In genomic region chr1:159009287-159009686, GRCh38 we compare ENCODE assay signal across 8 cellular contexts. TPM values are rescaled to one million over a fixed set of nuclear protein-coding genes. Genes with fewer than 3 reads are reported as not detected.
DNase-seq lines count a peak whose midpoint lies in the region; ATAC-seq, FAIRE-seq and TF ChIP-seq lines count a peak whose summit lies in the region.

No MANE protein-coding gene starts in this region.

- H3K9me3 ChIP-seq in liver (ENCODE audit: control insufficient read depth in 4 of 4, low read length in 3 of 4) (no peaks in the 10 kb centered on the region), HepG2 (ENCODE audit: low read length) (no peaks in the 10 kb centered on the region), mononuclear cell (ENCODE audit: low read depth, low read length) (no peaks in the 10 kb centered on the region), aorta (ENCODE audit: control insufficient read depth, low read length) (no peaks in the 10 kb centered on the region)

- H3K27ac ChIP-seq in liver (ENCODE audit: low read depth in 1 of 2, low read length in 2 of 2) (peak overlapping the region; percentile 64 to 89), HepG2 (ENCODE audit: extremely low read length, insufficient read depth, low read length) (no peak overlapping the region), aorta (ENCODE audit: low read depth in 1 of 2, low read length in 2 of 2) (no peak overlapping the region)

- POLR2A ChIA-PET in HepG2 (lab: Yijun Ruan, JAX): no interaction called here

- H3K27me3 ChIP-seq in liver (ENCODE audit: control insufficient read depth in 4 of 4, insufficient read depth in 4 of 4, low read length in 3 of 4) (peaks cover 0 to 3% (median 0%) of the 10 kb centered on the region in 4 donors), HepG2 (ENCODE audit: control insufficient read depth in 1 of 2, insufficient read depth in 2 of 2, low read length in 2 of 2) (peaks cover 0 to 2% of the 10 kb centered on the region in 2 experiments; a peak in 1 of 5 replicates), mononuclear cell (ENCODE audit: insufficient read depth, low read length) (no peaks in the 10 kb centered on the region), aorta (ENCODE audit: control insufficient read depth in 1 of 2, insufficient read depth in 2 of 2, low read length in 1 of 2) (no peaks in the 10 kb centered on the region)

- H3K4me3 ChIP-seq in liver (ENCODE audit: low read depth in 1 of 3, low read length in 3 of 3): peak overlapping the region in 1 of 3 donors; percentile 55
- no peak overlapping the region for H3K4me3 ChIP-seq in HepG2 (replicated peaks in 1 of 3; ENCODE audit: insufficient read depth in 1 of 3, low read depth in 2 of 3, low read length in 3 of 3)
- peak overlapping the region; percentile 73 for H3K4me3 ChIP-seq in astrocyte of the spinal cord (ENCODE audit: low read depth, low read length)
- peak overlapping the region; percentile 85 for H3K4me3 ChIP-seq in mononuclear cell (ENCODE audit: low read length)
- H3K4me3 ChIP-seq in aorta (ENCODE audit: low read length in 2 of 2): peak overlapping the region in 1 of 2 donors; percentile 97

- H2AFZ ChIP-seq in HepG2 (ENCODE audit: low read length): no peak overlapping the region

- no peak for FAIRE-seq in HepG2 (lab: Jason Lieb, UNC)

- intact Hi-C loops in HepG2 (cut with micrococcal nuclease; ENCODE audit: unreplicated experiment) (no loop called here), aorta (cut with DNase I) (no loop called here)

- no peaks in the 10 kb centered on the region for H3K79me2 ChIP-seq in HepG2 (ENCODE audit: insufficient read depth, low read length)

- no peaks in the 10 kb centered on the region for H4K20me1 ChIP-seq in HepG2 (ENCODE audit: insufficient read depth, low read length)

- H3K4me1 ChIP-seq in liver (ENCODE audit: control insufficient read depth in 4 of 4, insufficient read depth in 4 of 4, low read length in 3 of 4): peaks cover 0 to 3% (median 0%) of the 10 kb centered on the region in 4 donors
- no peaks in the 10 kb centered on the region for H3K4me1 ChIP-seq in HepG2 (ENCODE audit: insufficient read depth, low read length)
- peaks cover 54% of the 10 kb centered on the region for H3K4me1 ChIP-seq in mononuclear cell (ENCODE audit: insufficient read depth, low read length)
- peaks cover 0 to 3% of the 10 kb centered on the region in 2 donors for H3K4me1 ChIP-seq in aorta (ENCODE audit: control insufficient read depth in 1 of 2, insufficient read depth in 2 of 2, low read length in 2 of 2)

- TF ChIP-seq RAD21 in liver (IDR thresholded peaks at IDR 0.05): no peak
- TF ChIP-seq RAD21 in HepG2 (CRISPR knock-in tag; IDR thresholded peaks at IDR 0.05): no peak

- ATAC-seq in HepG2 (no peak), aorta (ENCODE audit: low FRiP score) (peak; percentile 3), HG03439 (IDR thresholded peaks at IDR 0.05; ENCODE audit: unreplicated experiment) (no peak)

- in situ Hi-C loops in HepG2 (cut with HindIII; ENCODE audit: extremely low pct_ligation_motif_present, low pct_unique_long_range_greater_than_20kb) (loop anchor here (25.0 kb wide), 1 partner anchor 822 kb away; the partner anchor contains the start of gene CD1D), astrocyte of the spinal cord (cut with HindIII; ENCODE audit: low sequenced_read_pairs) (no loop called here)

- CTCF ChIA-PET in HepG2 (lab: Yijun Ruan, JAX; ENCODE audit: low intra/inter-chr PET ratio, low total read pairs): no interaction called here

- TF ChIP-seq POLR2A in HepG2 (IDR thresholded peaks at IDR 0.05; ENCODE audit: insufficient read depth in 1 of 2, low read depth in 2 of 2, low read length in 2 of 2): no peak

- no peak for DNase-seq in HepG2 (ENCODE audit: low spot score)
- no peak for DNase-seq in astrocyte of the spinal cord (ENCODE audit: low read depth, low spot score)
- DNase-seq in aorta: no peak
- no peak for DNase-seq in HuH-7 (ENCODE audit: low spot score)
- DNase-seq in GDM1 (lab: John Stamatoyannopoulos, UW): no peak

- H3K36me3 ChIP-seq in liver (ENCODE audit: control insufficient read depth in 4 of 4, insufficient read depth in 3 of 4, low read depth in 1 of 4, low read length in 3 of 4) (no peaks in the 10 kb centered on the region), HepG2 (replicated peaks in 1 of 2; ENCODE audit: control insufficient read depth in 1 of 2, insufficient read depth in 2 of 2, low read length in 2 of 2) (no peaks in the 10 kb centered on the region), aorta (ENCODE audit: control insufficient read depth in 1 of 2, insufficient read depth in 2 of 2, low read length in 1 of 2) (no peaks in the 10 kb centered on the region)

- H3K4me2 ChIP-seq in HepG2 (ENCODE audit: low read depth, low read length): no peak overlapping the region

- TF ChIP-seq EP300 in HepG2 (IDR thresholded peaks at IDR 0.05; ENCODE audit: low read depth in 2 of 2, low read length in 2 of 2): no peak
- no peak for TF ChIP-seq EP300 in HepG2 (CRISPR knock-in tag; IDR thresholded peaks at IDR 0.05; ENCODE audit: borderline replicate concordance)

- no TSS peak for BruUV-seq in HepG2 (replicated peaks; lab: Mats Ljungman, UMichigan)

- 47% methylated on average over 2 of the region's 2 CpGs for WGBS in liver
- WGBS in HepG2 (ENCODE audit: low lambda C conversion rate): 3% methylated on average over 2 of the region's 2 CpGs
- 58 to 60% methylated on average over 2 of the region's 2 CpGs for WGBS in aorta, 2 donors

- H3K9ac ChIP-seq in liver (ENCODE audit: low read depth in 1 of 2, low read length in 2 of 2) (peak overlapping the region in 1 of 2 donors; percentile 91), HepG2 (ENCODE audit: insufficient read depth, low read depth, low read length) (no peak overlapping the region)

- no peak for TF ChIP-seq CTCF in liver (IDR thresholded peaks at IDR 0.05; ENCODE audit: low read depth, low read length, missing input control)
- TF ChIP-seq CTCF in HepG2 (CRISPR knock-in tag; IDR thresholded peaks at IDR 0.05): no peak
- no peak for TF ChIP-seq CTCF in astrocyte of the spinal cord (IDR thresholded peaks at IDR 0.05; ENCODE audit: low read depth, low read length)

TF ChIP-seq in liver, 16 proteins besides CTCF, POLR2A, EP300 and RAD21 (continues in another document):
- TF ChIP-seq YY1 (IDR thresholded peaks at IDR 0.05) (no peak), ZBTB33 (IDR thresholded peaks at IDR 0.05) (no peak)

TF ChIP-seq in HepG2, 621 proteins besides CTCF, POLR2A, EP300 and RAD21:
- TF ChIP-seq ZSCAN5A (CRISPR knock-in tag; IDR thresholded peaks at IDR 0.05; ENCODE audit: borderline replicate concordance): no peak

RNA-seq across cellular contexts. Expression of gene IFI16, which starts 0.4 kb away (rescaled TPM):
- total RNA-seq in liver (10 to 100 TPM in 1 of 2 donors, 1 to 10 TPM in 1; 8.5 to 10.3 TPM), HepG2 (2016; rRNA removed; fragmentation: Illumina TruSeq; extraction: Trizol) (not detected in 2 replicates), mononuclear cell (37.3 TPM), aorta (100 to 1,000 TPM; 112 to 174 TPM)
- polyA plus RNA-seq in liver (1 to 10 TPM; 7.9 to 9.5 TPM), HepG2 (2011; rRNA removed) (0.04 TPM in 1 of 2 replicates, not detected in the other), aorta (100 to 1,000 TPM in 1 of 2 donors, 10 to 100 TPM in 1; 36.6 to 109 TPM)
- total RNA-seq in HepG2 (2016; cell fraction: cytosol; rRNA removed; fragmentation: Illumina TruSeq; extraction: Trizol; ENCODE audit: low read depth): not detected in 2 replicates
- total RNA-seq in HepG2 (2016; cell fraction: insoluble cytoplasmic fraction; rRNA removed; fragmentation: Illumina TruSeq; extraction: Trizol): not detected in 2 replicates
- not detected in 2 replicates for total RNA-seq in HepG2 (2016; cell fraction: membrane; rRNA removed; fragmentation: Illumina TruSeq; extraction: Trizol)
- total RNA-seq in HepG2 (2016; cell fraction: nucleus; rRNA removed; fragmentation: Illumina TruSeq; extraction: Trizol): not detected in 2 replicates
- polyA plus RNA-seq in HepG2 (2011; cell fraction: cytosol; rRNA removed): 0.10 TPM in 1 of 2 replicates, not detected in the other
- polyA plus RNA-seq in HepG2 (2011; cell fraction: nucleus; rRNA removed): 0.14 TPM in 1 of 2 replicates, not detected in the other
- polyA plus RNA-seq in HepG2 (2012): not detected in 2 replicates
- not detected in 2 replicates for polyA plus RNA-seq in HepG2 (2016; cell fraction: cytosol; fragmentation: Illumina TruSeq; extraction: Trizol; ENCODE audit: low read depth)
- polyA plus RNA-seq in HepG2 (2016; cell fraction: insoluble cytoplasmic fraction; fragmentation: Illumina TruSeq; extraction: Trizol; ENCODE audit: low read depth): not detected in 2 replicates
- not detected in 2 replicates for polyA plus RNA-seq in HepG2 (2016; cell fraction: membrane; fragmentation: Illumina TruSeq; extraction: Trizol; ENCODE audit: low read depth)
- not detected in 2 replicates for polyA plus RNA-seq in HepG2 (2016; cell fraction: nucleus; fragmentation: Illumina TruSeq; extraction: Trizol; ENCODE audit: insufficient read depth, low read depth)
- 0.06 and 21.0 TPM in 2 replicates for polyA minus RNA-seq in HepG2 (2011; rRNA and poly(A)+ RNA removed; ENCODE audit: low replicate concordance)
- 0.20 and 0.26 TPM in 2 replicates for polyA minus RNA-seq in HepG2 (2011; cell fraction: cytosol; rRNA and poly(A)+ RNA removed)
- not detected in 2 replicates for polyA minus RNA-seq in HepG2 (2011; cell fraction: nucleus; rRNA and poly(A)+ RNA removed)

Comparison
In these comparisons a context has a peak if more than half of its experiments do, and no peak if none do; other contexts are left out.
1. H3K27ac ChIP-seq: peak in liver (2 of 2); none in HepG2 (single experiment) and aorta (0 of 2).
2. RNA of gene IFI16, which starts 0.4 kb away (total RNA-seq): 112 to 174 TPM in aorta, 37.3 TPM in mononuclear cell (single experiment) and 8.5 to 10.3 TPM in liver; not detected in HepG2; every median in the first group is over 4 times any median in the second.
3. H3K4me3 ChIP-seq: peak in astrocyte of the spinal cord (single experiment) and mononuclear cell (single experiment); none in HepG2 (0 of 3).